33 cellular contexts compared by ENCODE assay signal in genomic region chrX:47208108-47208507, GRCh38.
"Had no signal": no experiment of that assay in that cellular context is flagged by ENCODE, and none has a peak within 500 bp of the region (broad histone marks: within the 10 kb centered on the region; RNA-seq: fewer than 3 reads in every experiment).

No MANE protein-coding gene starts in this region.

- H3K27ac ChIP-seq: cardiac muscle cell, coronary artery, epithelial cell of prostate, esophagus squamous epithelium had no signal

- ATAC-seq: activated CD4-positive, alpha-beta T cell treated with anti-CD3 and anti-CD28 coated beads for 36 hours; activated CD8-positive, alpha-beta memory T cell treated with anti-CD3 and anti-CD28 coated beads, Interleukin-2, amount 10 ng/mL, durations not matched to agents 7 days and 5 days; activated CD8-positive, alpha-beta T cell treated with anti-CD3 and anti-CD28 coated beads, Interleukin-2, amount 10 ng/mL, durations not matched to agents 7 days and 5 days; activated naive CD8-positive, alpha-beta T cell treated with anti-CD3 and anti-CD28 coated beads, Interleukin-2, amount 50 U/mL, for 24 hours; effector memory CD8-positive, alpha-beta T cell had no signal

- H3K4me1 Mint-ChIP-seq: activated naive CD8-positive, alpha-beta T cell treated with anti-CD3 and anti-CD28 coated beads for 36 hours; brain had no signal

- H3K27ac Mint-ChIP-seq: activated CD4-positive, alpha-beta memory T cell treated with anti-CD3 and anti-CD28 coated beads for 36 hours; activated CD4-positive, alpha-beta T cell treated with anti-CD3 and anti-CD28 coated beads for 36 hours; activated CD4-positive, alpha-beta T cell treated with anti-CD3 and anti-CD28 coated beads, Interleukin-2, amount 10 ng/mL, durations not matched to agents 24 days and 14 days; activated CD8-positive, alpha-beta memory T cell treated with anti-CD3 and anti-CD28 coated beads, Interleukin-2, amount 10 ng/mL, durations not matched to agents 7 days and 5 days; activated CD8-positive, alpha-beta T cell treated with anti-CD3 and anti-CD28 coated beads, Interleukin-2, amount 10 ng/mL, durations not matched to agents 7 days and 5 days; activated naive CD4-positive, alpha-beta T cell treated with anti-CD3 and anti-CD28 coated beads for 36 hours; activated naive CD4-positive, alpha-beta T cell treated with anti-CD3 and anti-CD28 coated beads, Interleukin-2, amount 50 U/mL, for 24 hours; activated naive CD8-positive, alpha-beta T cell treated with anti-CD3 and anti-CD28 coated beads for 36 hours; activated naive CD8-positive, alpha-beta T cell treated with anti-CD3 and anti-CD28 coated beads, Interleukin-2, amount 50 U/mL, for 24 hours; activated T-helper 1 cell treated with anti-CD3 and anti-CD28 coated beads, Interleukin-12 subunit alpha, Interleukin-12 subunit beta, Interleukin-2, Interleukin-4 antibody, amounts not matched to agents 30 ng/mL and 10 ng/mL and 1 ng/mL, durations not matched to agents 14 hours and 24 hours and 36 hours; activated T-helper 2 cell treated with anti-CD3 and anti-CD28 coated beads, Interferon-gamma antibody, Interleukin-2, Interleukin-4, amounts not matched to agents 10 μg/mL and 5 μg/mL and 100 μg/mL, durations not matched to agents 14 hours and 24 hours and 36 hours; dendritic cell treated with granulocyte-macrophage colony-stimulating factor and Interleukin-4, amounts not matched to agents 40 ng/mL and 50 ng/mL, for 4 days; effector memory CD8-positive, alpha-beta T cell had no signal

- H3K4me3 Mint-ChIP-seq: activated CD4-positive, alpha-beta memory T cell treated with anti-CD3 and anti-CD28 coated beads for 36 hours; activated CD4-positive, alpha-beta T cell treated with anti-CD3 and anti-CD28 coated beads for 36 hours; activated CD4-positive, alpha-beta T cell treated with anti-CD3 and anti-CD28 coated beads, Interleukin-2, amount 10 ng/mL, durations not matched to agents 24 days and 14 days; activated CD8-positive, alpha-beta memory T cell treated with anti-CD3 and anti-CD28 coated beads, Interleukin-2, amount 10 ng/mL, durations not matched to agents 7 days and 5 days; activated CD8-positive, alpha-beta T cell treated with anti-CD3 and anti-CD28 coated beads, Interleukin-2, amount 10 ng/mL, durations not matched to agents 7 days and 5 days; activated naive CD4-positive, alpha-beta T cell treated with anti-CD3 and anti-CD28 coated beads for 36 hours; activated naive CD4-positive, alpha-beta T cell treated with anti-CD3 and anti-CD28 coated beads, Interleukin-2, amount 50 U/mL, for 24 hours; activated naive CD8-positive, alpha-beta T cell treated with anti-CD3 and anti-CD28 coated beads for 36 hours; activated naive CD8-positive, alpha-beta T cell treated with anti-CD3 and anti-CD28 coated beads, Interleukin-2, amount 50 U/mL, for 24 hours; activated T-helper 1 cell treated with anti-CD3 and anti-CD28 coated beads, Interleukin-12 subunit alpha, Interleukin-12 subunit beta, Interleukin-2, Interleukin-4 antibody, amounts not matched to agents 30 ng/mL and 10 ng/mL and 1 ng/mL, durations not matched to agents 14 hours and 24 hours and 36 hours; brain; dendritic cell treated with granulocyte-macrophage colony-stimulating factor and Interleukin-4, amounts not matched to agents 40 ng/mL and 50 ng/mL, for 4 days; effector memory CD8-positive, alpha-beta T cell had no signal

- DNase-seq: activated CD4-positive, alpha-beta memory T cell treated with anti-CD3 and anti-CD28 coated beads for 36 hours; activated CD4-positive, alpha-beta T cell treated with anti-CD3 and anti-CD28 coated beads for 36 hours; activated CD4-positive, alpha-beta T cell treated with anti-CD3 and anti-CD28 coated beads, Interleukin-2, amount 10 ng/mL, durations not matched to agents 24 days and 14 days; activated CD4-positive, CD25-positive, alpha-beta regulatory T cell; activated CD4-positive, CD25-positive, alpha-beta regulatory T cell treated with anti-CD3 and anti-CD28 coated beads, Interleukin-2, amount 50 U/mL, for 72 hours; activated CD8-positive, alpha-beta memory T cell treated with anti-CD3 and anti-CD28 coated beads, Interleukin-2, amount 10 ng/mL, durations not matched to agents 7 days and 5 days; activated CD8-positive, alpha-beta memory T cell treated with anti-CD3 and anti-CD28 coated beads, Interleukin-2, amount 50 U/mL, for 4 hours; activated CD8-positive, alpha-beta T cell treated with anti-CD3 and anti-CD28 coated beads, Interleukin-2, amount 10 ng/mL, durations not matched to agents 7 days and 5 days; activated effector memory CD4-positive, alpha-beta T cell treated with anti-CD3 and anti-CD28 coated beads, Interleukin-2, amount 50 U/mL, for 16 hours; activated naive CD4-positive, alpha-beta T cell treated with anti-CD3 and anti-CD28 coated beads for 36 hours; activated naive CD8-positive, alpha-beta T cell treated with anti-CD3 and anti-CD28 coated beads for 36 hours; activated naive CD8-positive, alpha-beta T cell treated with anti-CD3 and anti-CD28 coated beads, Interleukin-2, amount 50 U/mL, for 24 hours; activated T-cell treated with anti-CD3 and anti-CD28 coated beads, Interleukin-2, amount 50 U/mL, for 1 hour; activated T-cell treated with anti-CD3 and anti-CD28 coated beads, Interleukin-2, amount 50 U/mL, for 48 hours; adrenal gland; amygdala; central memory CD4-positive, alpha-beta T cell; cerebellar nuclear complex; effector CD4-positive, alpha-beta T cell; effector memory CD8-positive, alpha-beta T cell; esophagus squamous epithelium; foreskin melanocyte; head of caudate nucleus; T-helper 2 cell had no signal

- H3K9me3 ChIP-seq: adrenal gland, breast epithelium, esophagus squamous epithelium had no signal

- H3K9me3 Mint-ChIP-seq: activated CD4-positive, alpha-beta memory T cell treated with anti-CD3 and anti-CD28 coated beads for 36 hours; activated CD4-positive, alpha-beta T cell treated with anti-CD3 and anti-CD28 coated beads, Interleukin-2, amount 10 ng/mL, durations not matched to agents 24 days and 14 days; activated naive CD4-positive, alpha-beta T cell treated with anti-CD3 and anti-CD28 coated beads for 36 hours; activated naive CD4-positive, alpha-beta T cell treated with anti-CD3 and anti-CD28 coated beads, Interleukin-2, amount 50 U/mL, for 24 hours; activated naive CD8-positive, alpha-beta T cell treated with anti-CD3 and anti-CD28 coated beads for 36 hours; activated naive CD8-positive, alpha-beta T cell treated with anti-CD3 and anti-CD28 coated beads, Interleukin-2, amount 50 U/mL, for 24 hours; activated T-helper 1 cell treated with anti-CD3 and anti-CD28 coated beads, Interleukin-12 subunit alpha, Interleukin-12 subunit beta, Interleukin-2, Interleukin-4 antibody, amounts not matched to agents 30 ng/mL and 10 ng/mL and 1 ng/mL, durations not matched to agents 14 hours and 24 hours and 36 hours; activated T-helper 2 cell treated with anti-CD3 and anti-CD28 coated beads, Interferon-gamma antibody, Interleukin-2, Interleukin-4, amounts not matched to agents 10 μg/mL and 5 μg/mL and 100 μg/mL, durations not matched to agents 14 hours and 24 hours and 36 hours; brain; dendritic cell treated with granulocyte-macrophage colony-stimulating factor and Interleukin-4, amounts not matched to agents 40 ng/mL and 50 ng/mL, for 4 days; effector memory CD8-positive, alpha-beta T cell had no signal

- H3K4me1 ChIP-seq: adrenal gland, breast epithelium, esophagus squamous epithelium had no signal

- H3K4me3 ChIP-seq: adrenal gland, breast epithelium, cardiac muscle cell, coronary artery, esophagus squamous epithelium had no signal

- H3K27me3 ChIP-seq: adrenal gland, breast epithelium, cardiac muscle cell, esophagus squamous epithelium had no signal

- H3K27me3 Mint-ChIP-seq: activated CD4-positive, alpha-beta memory T cell treated with anti-CD3 and anti-CD28 coated beads for 36 hours; activated CD4-positive, alpha-beta T cell treated with anti-CD3 and anti-CD28 coated beads for 36 hours; activated CD4-positive, alpha-beta T cell treated with anti-CD3 and anti-CD28 coated beads, Interleukin-2, amount 10 ng/mL, durations not matched to agents 24 days and 14 days; activated CD8-positive, alpha-beta memory T cell treated with anti-CD3 and anti-CD28 coated beads, Interleukin-2, amount 10 ng/mL, durations not matched to agents 7 days and 5 days; activated naive CD4-positive, alpha-beta T cell treated with anti-CD3 and anti-CD28 coated beads, Interleukin-2, amount 50 U/mL, for 24 hours; activated naive CD8-positive, alpha-beta T cell treated with anti-CD3 and anti-CD28 coated beads for 36 hours; activated naive CD8-positive, alpha-beta T cell treated with anti-CD3 and anti-CD28 coated beads, Interleukin-2, amount 50 U/mL, for 24 hours; dendritic cell treated with granulocyte-macrophage colony-stimulating factor and Interleukin-4, amounts not matched to agents 40 ng/mL and 50 ng/mL, for 4 days; effector memory CD8-positive, alpha-beta T cell had no signal
